In genomic region chr7:30596721-30597120, GRCh38 we compare ENCODE assay signal across 1 cellular context.
TF ChIP-seq lines count a peak whose summit lies in the region.

No MANE protein-coding gene starts in this region.

TF ChIP-seq in HepG2, 621 proteins besides CTCF, POLR2A, EP300 and RAD21 (continued from another document):
- TF ChIP-seq, protein P1, sequence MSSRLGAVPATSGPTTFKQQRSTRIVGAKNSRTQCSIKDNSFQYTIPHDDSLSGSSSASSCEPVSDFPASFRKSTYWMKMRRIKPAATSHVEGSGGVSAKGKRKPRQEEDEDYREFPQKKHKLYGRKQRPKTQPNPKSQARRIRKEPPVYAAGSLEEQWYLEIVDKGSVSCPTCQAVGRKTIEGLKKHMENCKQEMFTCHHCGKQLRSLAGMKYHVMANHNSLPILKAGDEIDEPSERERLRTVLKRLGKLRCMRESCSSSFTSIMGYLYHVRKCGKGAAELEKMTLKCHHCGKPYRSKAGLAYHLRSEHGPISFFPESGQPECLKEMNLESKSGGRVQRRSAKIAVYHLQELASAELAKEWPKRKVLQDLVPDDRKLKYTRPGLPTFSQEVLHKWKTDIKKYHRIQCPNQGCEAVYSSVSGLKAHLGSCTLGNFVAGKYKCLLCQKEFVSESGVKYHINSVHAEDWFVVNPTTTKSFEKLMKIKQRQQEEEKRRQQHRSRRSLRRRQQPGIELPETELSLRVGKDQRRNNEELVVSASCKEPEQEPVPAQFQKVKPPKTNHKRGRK (CRISPR knock-in tag; IDR thresholded peaks at IDR 0.05), result no peak
- TF ChIP-seq ZNF563 (CRISPR knock-in tag; IDR thresholded peaks at IDR 0.05) (no peak), POLR2G (IDR thresholded peaks at IDR 0.05; ENCODE audit: low read depth, low read length) (no peak), EHMT2 (IDR thresholded peaks at IDR 0.05; ENCODE audit: borderline replicate concordance, low read depth, low read length) (no peak), ZNF343 (CRISPR knock-in tag; IDR thresholded peaks at IDR 0.05) (no peak), HNF4G (IDR thresholded peaks at IDR 0.05; ENCODE audit: borderline replicate concordance, low read depth, low read length) (no peak), HNF4G (CRISPR knock-in tag; IDR thresholded peaks at IDR 0.05; ENCODE audit: borderline replicate concordance, low read depth) (no peak), ZNF616 (CRISPR knock-in tag; IDR thresholded peaks at IDR 0.05; ENCODE audit: low read depth) (no peak), ATF3 (CRISPR knock-in tag; IDR thresholded peaks at IDR 0.05) (no peak), AKAP8 (CRISPR knock-in tag; IDR thresholded peaks at IDR 0.05) (no peak), KDM5B (CRISPR knock-in tag; IDR thresholded peaks at IDR 0.05; ENCODE audit: borderline replicate concordance) (no peak), TCF7 (IDR thresholded peaks at IDR 0.05; ENCODE audit: low read depth) (no peak)
- TF ChIP-seq, protein P2, sequence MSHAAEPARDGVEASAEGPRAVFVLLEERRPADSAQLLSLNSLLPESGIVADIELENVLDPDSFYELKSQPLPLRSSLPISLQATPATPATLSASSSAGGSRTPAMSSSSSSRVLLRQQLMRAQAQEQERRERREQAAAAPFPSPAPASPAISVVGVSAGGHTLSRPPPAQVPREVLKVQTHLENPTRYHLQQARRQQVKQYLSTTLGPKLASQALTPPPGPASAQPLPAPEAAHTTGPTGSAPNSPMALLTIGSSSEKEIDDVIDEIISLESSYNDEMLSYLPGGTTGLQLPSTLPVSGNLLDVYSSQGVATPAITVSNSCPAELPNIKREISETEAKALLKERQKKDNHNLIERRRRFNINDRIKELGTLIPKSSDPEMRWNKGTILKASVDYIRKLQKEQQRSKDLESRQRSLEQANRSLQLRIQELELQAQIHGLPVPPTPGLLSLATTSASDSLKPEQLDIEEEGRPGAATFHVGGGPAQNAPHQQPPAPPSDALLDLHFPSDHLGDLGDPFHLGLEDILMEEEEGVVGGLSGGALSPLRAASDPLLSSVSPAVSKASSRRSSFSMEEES (CRISPR knock-in tag; IDR thresholded peaks at IDR 0.05), result no peak
- TF ChIP-seq, protein P3, sequence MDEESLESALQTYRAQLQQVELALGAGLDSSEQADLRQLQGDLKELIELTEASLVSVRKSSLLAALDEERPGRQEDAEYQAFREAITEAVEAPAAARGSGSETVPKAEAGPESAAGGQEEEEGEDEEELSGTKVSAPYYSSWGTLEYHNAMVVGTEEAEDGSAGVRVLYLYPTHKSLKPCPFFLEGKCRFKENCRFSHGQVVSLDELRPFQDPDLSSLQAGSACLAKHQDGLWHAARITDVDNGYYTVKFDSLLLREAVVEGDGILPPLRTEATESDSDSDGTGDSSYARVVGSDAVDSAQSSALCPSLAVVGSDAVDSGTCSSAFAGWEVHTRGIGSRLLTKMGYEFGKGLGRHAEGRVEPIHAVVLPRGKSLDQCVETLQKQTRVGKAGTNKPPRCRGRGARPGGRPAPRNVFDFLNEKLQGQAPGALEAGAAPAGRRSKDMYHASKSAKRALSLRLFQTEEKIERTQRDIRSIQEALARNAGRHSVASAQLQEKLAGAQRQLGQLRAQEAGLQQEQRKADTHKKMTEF (CRISPR knock-in tag; IDR thresholded peaks at IDR 0.05), result no peak
- TF ChIP-seq, protein P4, sequence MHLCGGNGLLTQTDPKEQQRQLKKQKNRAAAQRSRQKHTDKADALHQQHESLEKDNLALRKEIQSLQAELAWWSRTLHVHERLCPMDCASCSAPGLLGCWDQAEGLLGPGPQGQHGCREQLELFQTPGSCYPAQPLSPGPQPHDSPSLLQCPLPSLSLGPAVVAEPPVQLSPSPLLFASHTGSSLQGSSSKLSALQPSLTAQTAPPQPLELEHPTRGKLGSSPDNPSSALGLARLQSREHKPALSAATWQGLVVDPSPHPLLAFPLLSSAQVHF (CRISPR knock-in tag; IDR thresholded peaks at IDR 0.05), result no peak
